21 cellular contexts compared by ENCODE assay signal in genomic region chr1:177077734-177078489, GRCh38.
A peak's percentile ranks its signal among the peaks of the same experiment; 100 is the strongest.
DNase-seq lines count a peak whose midpoint lies in the region; TF ChIP-seq lines count a peak whose summit lies in the region.
"Had no signal": no experiment of that assay in that cellular context is flagged by ENCODE, and none has a peak within 500 bp of the region (broad histone marks: within the 10 kb centered on the region; RNA-seq: fewer than 3 reads in every experiment).

No MANE protein-coding gene starts in this region.

- in situ Hi-C loops in astrocyte of the spinal cord (cut with HindIII; ENCODE audit: low sequenced_read_pairs) = no loop called here

- TF ChIP-seq CTCF in astrocyte of the spinal cord (IDR thresholded peaks at IDR 0.05; ENCODE audit: low read depth, low read length) = no peak

- peak; percentile 76 for DNase-seq in Daoy (ENCODE audit: low read depth)
- peak; percentile 55 for DNase-seq in M059J (ENCODE audit: low read depth)
- DNase-seq in astrocyte of the spinal cord (ENCODE audit: low read depth, low spot score) = peak; percentile 29
- peak; percentile 93 for DNase-seq in kidney tubule cell (ENCODE audit: low spot score)
- DNase-seq in NCI-H1417 treated with DMSO at 0.1 percent for 48 hours (lab: John Stamatoyannopoulos, UW) = no peak
- DNase-seq in mucosa of gallbladder (ENCODE audit: low spot score) = no peak
- DNase-seq in SW480 (ENCODE audit: low spot score) = no peak
- no peak for DNase-seq in T-helper 9 cell
- DNase-seq: activated CD4-positive, alpha-beta T cell treated with anti-CD3 and anti-CD28 coated beads, Interleukin-2, amount 50 U/mL, for 4 hours; activated effector memory CD4-positive, alpha-beta T cell treated with anti-CD3 and anti-CD28 coated beads, Interleukin-2, amount 50 U/mL, for 16 hours; erythroblast; left colon; naive thymus-derived CD8-positive, alpha-beta T cell; NCI-H1105 treated with DMSO at 0.1 percent for 48 hours; NCI-H2107; NCI-H748 treated with DMSO at 0.1 percent for 48 hours; OCI-M1; pancreas; WERI-Rb-1 had no signal

- H3K4me3 ChIP-seq in astrocyte of the spinal cord (ENCODE audit: low read depth, low read length) = no peak overlapping the region
- H3K4me3 ChIP-seq: gastroesophageal sphincter, HAP-1, pancreas had no signal

Comparison
In these comparisons a context has a peak if more than half of its experiments do, and no peak if none do; other contexts are left out.
1. DNase-seq: peak in Daoy (single experiment), M059J (single experiment), astrocyte of the spinal cord (single experiment) and kidney tubule cell (single experiment); none in NCI-H1417 treated with DMSO at 0.1 percent for 48 hours (single experiment), mucosa of gallbladder (single experiment), SW480 (single experiment) and T-helper 9 cell (single experiment).